In genomic region chr12:66688836-66689439, GRCh38 we compare ENCODE assay signal across 9 cellular contexts. TPM values are rescaled to one million over a fixed set of nuclear protein-coding genes. Genes with fewer than 3 reads are reported as not detected.
DNase-seq lines count a peak whose midpoint lies in the region; ATAC-seq, FAIRE-seq and TF ChIP-seq lines count a peak whose summit lies in the region.
"Had no signal": no experiment of that assay in that cellular context is flagged by ENCODE, and none has a peak within 500 bp of the region (broad histone marks: within the 10 kb centered on the region; RNA-seq: fewer than 3 reads in every experiment).

No MANE protein-coding gene starts in this region.

- TF ChIP-seq POLR2A in GM12892 (IDR thresholded peaks at IDR 0.05; ENCODE audit: low read depth, low read length), result no peak

- no peaks in the 10 kb centered on the region for H3K4me1 Mint-ChIP-seq in activated CD4-positive, alpha-beta memory T cell treated with anti-CD3 and anti-CD28 coated beads, Interleukin-2, amount 10 ng/mL, durations not matched to agents 7 days and 5 days
- no peaks in the 10 kb centered on the region for H3K4me1 Mint-ChIP-seq in progenitor cell of endocrine pancreas (ENCODE audit: low read depth)

- no peak overlapping the region for H3K4me3 ChIP-seq in AG04450 (ENCODE audit: low read depth, low read length)

- H3K27ac Mint-ChIP-seq in activated CD4-positive, alpha-beta memory T cell treated with anti-CD3 and anti-CD28 coated beads, Interleukin-2, amount 10 ng/mL, durations not matched to agents 7 days and 5 days, result no peak overlapping the region
- no peak overlapping the region for H3K27ac Mint-ChIP-seq in progenitor cell of endocrine pancreas

- no peaks in the 10 kb centered on the region for H3K9me3 Mint-ChIP-seq in activated CD4-positive, alpha-beta memory T cell treated with anti-CD3 and anti-CD28 coated beads, Interleukin-2, amount 10 ng/mL, durations not matched to agents 7 days and 5 days
- H3K9me3 Mint-ChIP-seq in progenitor cell of endocrine pancreas (ENCODE audit: low read depth), result no peaks in the 10 kb centered on the region

- POLR2A ChIA-PET in AG04450 (lab: Yijun Ruan, JAX), result no interaction called here
- POLR2A ChIA-PET in activated CD4-positive, alpha-beta memory T cell treated with anti-CD3 and anti-CD28 coated beads, Interleukin-2, amount 10 ng/mL, durations not matched to agents 7 days and 5 days (lab: Charles Lee), result no interaction called here

- peaks cover 4% of the 10 kb centered on the region for H3K27me3 ChIP-seq in AG04450 (ENCODE audit: control insufficient read depth, insufficient read depth, low read length)

- CTCF ChIA-PET in AG04450 (lab: Charles Lee), result interaction anchor here (1.0 to 2.0 kb wide), 3 partner anchors 20 to 172 kb away, joined by 3 to 7 read pairs (median 5); no protein-coding TSS in a partner anchor
- CTCF ChIA-PET in activated CD4-positive, alpha-beta memory T cell treated with anti-CD3 and anti-CD28 coated beads, Interleukin-2, amount 10 ng/mL, durations not matched to agents 7 days and 5 days (lab: Charles Lee), result interaction anchor here (2.0 kb wide), 1 partner anchor 171 kb away, joined by 5 read pairs; no protein-coding TSS in a partner anchor

- no peak overlapping the region for H3K4me3 Mint-ChIP-seq in activated CD4-positive, alpha-beta memory T cell treated with anti-CD3 and anti-CD28 coated beads, Interleukin-2, amount 10 ng/mL, durations not matched to agents 7 days and 5 days
- H3K4me3 Mint-ChIP-seq in progenitor cell of endocrine pancreas (ENCODE audit: low read depth), result no peak overlapping the region

- peak; percentile 94 for FAIRE-seq in GM12892 (lab: Jason Lieb, UNC)
- FAIRE-seq: endometrium had no signal

- H3K27me3 Mint-ChIP-seq in activated CD4-positive, alpha-beta memory T cell treated with anti-CD3 and anti-CD28 coated beads, Interleukin-2, amount 10 ng/mL, durations not matched to agents 7 days and 5 days, result peaks cover 14% of the 10 kb centered on the region
- H3K27me3 Mint-ChIP-seq in progenitor cell of endocrine pancreas, result no peaks in the 10 kb centered on the region

- H3K9me3 ChIP-seq in AG04450 (ENCODE audit: control insufficient read depth, insufficient read depth, low read length), result no peaks in the 10 kb centered on the region

- no peaks in the 10 kb centered on the region for H3K36me3 Mint-ChIP-seq in activated CD4-positive, alpha-beta memory T cell treated with anti-CD3 and anti-CD28 coated beads, Interleukin-2, amount 10 ng/mL, durations not matched to agents 7 days and 5 days (ENCODE audit: low read depth)
- no peaks in the 10 kb centered on the region for H3K36me3 Mint-ChIP-seq in progenitor cell of endocrine pancreas (ENCODE audit: insufficient read depth)

- peak; percentile 43 for TF ChIP-seq CTCF in AG04450 (IDR thresholded peaks at IDR 0.05; ENCODE audit: low read depth, low read length)
- peak; percentile 90 for TF ChIP-seq CTCF in progenitor cell of endocrine pancreas (IDR thresholded peaks at IDR 0.05; ENCODE audit: unreplicated experiment)

- no peak overlapping the region for H3K27ac ChIP-seq in AG04450 (ENCODE audit: low read depth, low read length)

- DNase-seq in AG04450 (ENCODE audit: low read depth, low spot score) (no peak), GM12892 (ENCODE audit: insufficient read length) (no peak), NCI-H226 (peak; percentile 65), glomerular visceral epithelial cell (ENCODE audit: extremely low spot score) (peak; percentile 37), progenitor cell of endocrine pancreas (ENCODE audit: low spot score, unreplicated experiment) (peak; percentile 62)
- DNase-seq in activated CD4-positive, alpha-beta memory T cell treated with anti-CD3 and anti-CD28 coated beads, Interleukin-2, amount 10 ng/mL, durations not matched to agents 7 days and 5 days, result peak; percentile 29

- ATAC-seq in HG03066 (IDR thresholded peaks at IDR 0.05; ENCODE audit: low read depth, unreplicated experiment) (peak; percentile 72), HG02973 (IDR thresholded peaks at IDR 0.05; ENCODE audit: unreplicated experiment) (no peak)

RNA-seq across cellular contexts. Expression of gene GRIP1, which starts 10.1 kb away (rescaled TPM):
- not detected in 2 replicates for polyA plus RNA-seq in AG04450 (2011; rRNA removed)
- polyA minus RNA-seq in AG04450 (2011; rRNA and poly(A)+ RNA removed), result not detected in 2 replicates
- polyA plus RNA-seq in GM12892 (2012; ENCODE audit: missing spikeins), result 0.13 TPM
- total RNA-seq in activated CD4-positive, alpha-beta memory T cell treated with anti-CD3 and anti-CD28 coated beads, Interleukin-2, amount 10 ng/mL, durations not matched to agents 7 days and 5 days, result under 1 TPM; 0.18 to 0.35 TPM
- total RNA-seq in progenitor cell of endocrine pancreas, result 40.4 and 41.3 TPM in 2 replicates

Comparison
In these comparisons a context has a peak if more than half of its experiments do, and no peak if none do; other contexts are left out.
1. DNase-seq: peak in NCI-H226 (single experiment), activated CD4-positive, alpha-beta memory T cell treated with anti-CD3 and anti-CD28 coated beads, Interleukin-2, amount 10 ng/mL, durations not matched to agents 7 days and 5 days (single experiment), glomerular visceral epithelial cell (single experiment) and progenitor cell of endocrine pancreas (single experiment); none in AG04450 (single experiment) and GM12892 (single experiment).
2. RNA of gene GRIP1, which starts 10.1 kb away (total RNA-seq): 40.4 to 41.3 TPM in progenitor cell of endocrine pancreas; 0.18 to 0.35 TPM in activated CD4-positive, alpha-beta memory T cell treated with anti-CD3 and anti-CD28 coated beads, Interleukin-2, amount 10 ng/mL, durations not matched to agents 7 days and 5 days; every median in the first group is over 10 times any median in the second.